7 cellular contexts compared by ENCODE assay signal in genomic region chr10:47340613-47341170, GRCh38. TPM values are rescaled to one million over a fixed set of nuclear protein-coding genes. Genes with fewer than 3 reads are reported as not detected.
DNase-seq lines count a peak whose midpoint lies in the region; ATAC-seq, FAIRE-seq and TF ChIP-seq lines count a peak whose summit lies in the region.

No MANE protein-coding gene starts in this region.

- H3K27me3 ChIP-seq in WERI-Rb-1 (ENCODE audit: insufficient read depth, low read depth, severe bottlenecking) (no peaks in the 10 kb centered on the region), bronchial epithelial cell (ENCODE audit: control insufficient read depth, insufficient read depth, low read length) (peaks cover 4% of the 10 kb centered on the region)

- no peaks in the 10 kb centered on the region for H3K9me3 ChIP-seq in WERI-Rb-1 (ENCODE audit: severe bottlenecking)

- H3K4me3 ChIP-seq in WERI-Rb-1 (ENCODE audit: low read depth, low read length) (no peak overlapping the region), bronchial epithelial cell (ENCODE audit: low read depth, low read length) (no peak overlapping the region)

- H3K27ac ChIP-seq in WERI-Rb-1 = no peak overlapping the region

- DNase-seq in GM10266 (ENCODE audit: extremely low spot score) = peak; percentile 83
- peak; percentile 73 for DNase-seq in HuH-7.5 (ENCODE audit: low spot score)
- peak; percentile 83 for DNase-seq in WERI-Rb-1
- DNase-seq in bronchial epithelial cell (ENCODE audit: low read depth) = peak; percentile 64
- DNase-seq in left colon = peak in 1 of 2 donors; percentile 78
- peak; percentile 58 to 70 for DNase-seq in stimulated activated CD4-positive, alpha-beta T cell treated with anti-CD3 and anti-CD28 coated beads, Interleukin-4, amount 100 ng/mL, for 4 hours

- H3K36me3 ChIP-seq in WERI-Rb-1 (no peaks in the 10 kb centered on the region), bronchial epithelial cell (ENCODE audit: control insufficient read depth, insufficient read depth, low read length) (no peaks in the 10 kb centered on the region)

- intact Hi-C loops in left colon (cut with DNase I, micrococcal nuclease) = no loop called here

- peak; percentile 94 for TF ChIP-seq CTCF in GM10266 (IDR thresholded peaks at IDR 0.05; ENCODE audit: control insufficient read depth, insufficient read depth, low read depth, missing control alignments)
- peak; percentile 94 for TF ChIP-seq CTCF in WERI-Rb-1 (IDR thresholded peaks at IDR 0.05; ENCODE audit: low read depth, low read length)
- TF ChIP-seq CTCF in bronchial epithelial cell (IDR thresholded peaks at IDR 0.05; ENCODE audit: insufficient read depth, low read length, severe bottlenecking) = peak; percentile 90

- ATAC-seq in left colon (peak; percentile 84), HG02763 (IDR thresholded peaks at IDR 0.05; ENCODE audit: unreplicated experiment) (no peak)

- FAIRE-seq in bronchial epithelial cell (lab: Jason Lieb, UNC) = no peak

RNA-seq across cellular contexts. Expression of gene RBP3, which starts 7.5 kb away (rescaled TPM):
- total RNA-seq in bronchial epithelial cell (not detected in 2 replicates), left colon (not detected)

RNA-seq across cellular contexts. Expression of gene GDF2, which starts 18.4 kb away (rescaled TPM):
- total RNA-seq in bronchial epithelial cell (not detected in 2 replicates), left colon (not detected)

RNA-seq across cellular contexts. Expression of gene GDF10, which starts 40.7 kb away (rescaled TPM):
- total RNA-seq in bronchial epithelial cell = not detected in 2 replicates
- total RNA-seq in left colon = under 1 TPM; 0.12 to 0.67 TPM

RNA-seq across cellular contexts. Expression of gene ZNF488, which starts 43.4 kb away (rescaled TPM):
- total RNA-seq in bronchial epithelial cell (under 0.01 and 0.13 TPM in 2 replicates), left colon (1 to 10 TPM in 1 of 2 donors, under 1 TPM in 1; 0.64 to 1.7 TPM)
